In genomic region chr13:22000191-22000590, GRCh38 we compare ENCODE assay signal across 4 cellular contexts.
"Had no signal": no experiment of that assay in that cellular context is flagged by ENCODE, and none has a peak within 500 bp of the region (broad histone marks: within the 10 kb centered on the region; RNA-seq: fewer than 3 reads in every experiment).

No MANE protein-coding gene starts in this region.

- H3K4me3 ChIP-seq: GM23338 had no signal

- ATAC-seq: GM23338 had no signal

- H3K4me1 Mint-ChIP-seq: GM23338, H9 had no signal

- DNase-seq: H9, HCEC 1CT, IMR-90 had no signal

- H3K27ac Mint-ChIP-seq: GM23338, H9 had no signal

- H2AFZ ChIP-seq: GM23338 had no signal

- H3K9me3 Mint-ChIP-seq: GM23338, H9 had no signal

- H3K4me2 ChIP-seq: GM23338 had no signal

- H3K4me3 Mint-ChIP-seq: GM23338, H9 had no signal
